ENCODE assay signal across 7 cellular contexts in genomic region chr12:47816646-47817271, GRCh38. TPM values are rescaled to one million over a fixed set of nuclear protein-coding genes. Genes with fewer than 3 reads are reported as not detected.
DNase-seq lines count a peak whose midpoint lies in the region; ATAC-seq, FAIRE-seq and TF ChIP-seq lines count a peak whose summit lies in the region.

No MANE protein-coding gene starts in this region.

- ATAC-seq in left lung (no peak), HG03175 (IDR thresholded peaks at IDR 0.05; ENCODE audit: unreplicated experiment) (no peak), HG02623 (IDR thresholded peaks at IDR 0.05; ENCODE audit: unreplicated experiment) (no peak)

- H3K4me1 ChIP-seq in Karpas-422 (ENCODE audit: low read length) (peaks cover 73% of the 10 kb centered on the region), astrocyte (ENCODE audit: insufficient read depth, low read length) (peaks cover 71% of the 10 kb centered on the region), left lung (peaks cover 51 to 89% of the 10 kb centered on the region in 2 donors), subcutaneous abdominal adipose tissue (ENCODE audit: control insufficient read depth in 5 of 5, insufficient read depth in 5 of 5, low read length in 5 of 5) (peaks cover 29 to 88% (median 82%) of the 10 kb centered on the region in 5 donors)

- peak overlapping the region; percentile 93 for H3K4me3 Mint-ChIP-seq in astrocyte (ENCODE audit: unreplicated experiment)

- no peaks in the 10 kb centered on the region for H3K9me2 ChIP-seq in Karpas-422 (replicated peaks; ENCODE audit: insufficient read depth, low read length)

- H4K20me1 ChIP-seq in Karpas-422 (ENCODE audit: insufficient read depth, low read depth, low read length) (no peaks in the 10 kb centered on the region), astrocyte (ENCODE audit: insufficient read depth, low read length) (peaks cover 70% of the 10 kb centered on the region)

- H3K9ac ChIP-seq in Karpas-422 (ENCODE audit: low read length) (peak overlapping the region; percentile 97), astrocyte (ENCODE audit: low read length) (peak overlapping the region; percentile 95), subcutaneous abdominal adipose tissue (ENCODE audit: low read length in 5 of 5) (peak overlapping the region; percentile 16 to 89 (median 84))

- H3K27me3 ChIP-seq in Karpas-422 (ENCODE audit: low read length): no peaks in the 10 kb centered on the region
- no peaks in the 10 kb centered on the region for H3K27me3 ChIP-seq in astrocyte (ENCODE audit: insufficient read depth, low read length)
- H3K27me3 ChIP-seq in left lung: no peaks in the 10 kb centered on the region
- no peaks in the 10 kb centered on the region for H3K27me3 ChIP-seq in subcutaneous abdominal adipose tissue (ENCODE audit: control insufficient read depth in 5 of 5, insufficient read depth in 4 of 5, low read length in 5 of 5)

- H3K4me3 ChIP-seq in Karpas-422 (ENCODE audit: low read length): peak overlapping the region; percentile 91
- H3K4me3 ChIP-seq in astrocyte (ENCODE audit: insufficient read depth, low read depth, low read length): peak overlapping the region; percentile 43
- peak overlapping the region; percentile 8 to 82 for H3K4me3 ChIP-seq in left lung
- peak overlapping the region in 4 of 5 donors; percentile 72 to 87 (median 82) for H3K4me3 ChIP-seq in subcutaneous abdominal adipose tissue (ENCODE audit: low read depth in 1 of 5, low read length in 5 of 5)

- peaks cover 2% of the 10 kb centered on the region for H3K36me3 Mint-ChIP-seq in astrocyte (ENCODE audit: low read depth, unreplicated experiment)

- peak overlapping the region; percentile 87 for H3K27ac ChIP-seq in Karpas-422 (ENCODE audit: low read length)
- H3K27ac ChIP-seq in astrocyte (ENCODE audit: low read depth, low read length): peak overlapping the region; percentile 44
- H3K27ac ChIP-seq in left lung: peak overlapping the region; percentile 92 to 93
- H3K27ac ChIP-seq in subcutaneous abdominal adipose tissue (ENCODE audit: low read depth, low read length): peak overlapping the region; percentile 93

- intact Hi-C loops in left lung (cut with DNase I): no loop called here

- no peaks in the 10 kb centered on the region for H3K9me3 Mint-ChIP-seq in astrocyte (ENCODE audit: unreplicated experiment)

- DNase-seq in Karpas-422 (no peak), astrocyte (ENCODE audit: low read depth) (no peak), left lung (no peak), NK-92 (lab: John Stamatoyannopoulos, UW; ENCODE audit: unreplicated experiment) (no peak)

- H3K4me2 ChIP-seq in Karpas-422 (ENCODE audit: low read depth, low read length, poor library complexity, severe bottlenecking): peak overlapping the region; percentile 93
- peak overlapping the region; percentile 99 for H3K4me2 ChIP-seq in astrocyte (ENCODE audit: low read length)

- H3K9me3 ChIP-seq in Karpas-422 (ENCODE audit: low read length) (no peaks in the 10 kb centered on the region), astrocyte (ENCODE audit: insufficient read depth, low read depth, low read length) (no peaks in the 10 kb centered on the region), left lung (no peaks in the 10 kb centered on the region), subcutaneous abdominal adipose tissue (ENCODE audit: control insufficient read depth in 5 of 5, low read length in 5 of 5) (no peaks in the 10 kb centered on the region)

- no peaks in the 10 kb centered on the region for H3K27me3 Mint-ChIP-seq in astrocyte (ENCODE audit: low read depth, unreplicated experiment)

- H3K79me2 ChIP-seq in Karpas-422 (ENCODE audit: low read length) (peaks cover 77% of the 10 kb centered on the region), astrocyte (ENCODE audit: insufficient read depth, low read length) (peaks cover 82% of the 10 kb centered on the region)

- peak overlapping the region; percentile 87 for H3K27ac Mint-ChIP-seq in astrocyte (ENCODE audit: unreplicated experiment)

- peaks cover 51% of the 10 kb centered on the region for H3K4me1 Mint-ChIP-seq in astrocyte (ENCODE audit: low read depth, unreplicated experiment)

- no peaks in the 10 kb centered on the region for H3K36me3 ChIP-seq in Karpas-422 (ENCODE audit: insufficient read depth, low read length)
- no peaks in the 10 kb centered on the region for H3K36me3 ChIP-seq in astrocyte (ENCODE audit: insufficient read depth, low read length)
- H3K36me3 ChIP-seq in left lung: peaks cover 0 to 10% of the 10 kb centered on the region in 2 donors
- H3K36me3 ChIP-seq in subcutaneous abdominal adipose tissue (ENCODE audit: control insufficient read depth in 5 of 5, insufficient read depth in 5 of 5, low read length in 5 of 5): peaks cover 0 to 8% (median 5%) of the 10 kb centered on the region in 5 donors

- no peak for FAIRE-seq in astrocyte (lab: Jason Lieb, UNC)

- TF ChIP-seq CTCF in astrocyte (IDR thresholded peaks at IDR 0.05; ENCODE audit: insufficient read depth, low read depth, low read length) (no peak), left lung (IDR thresholded peaks at IDR 0.05) (no peak)

- H2AFZ ChIP-seq in Karpas-422 (ENCODE audit: low read length) (no peak overlapping the region), astrocyte (ENCODE audit: low read depth, low read length) (no peak overlapping the region)

RNA-seq across cellular contexts. Expression of gene HDAC7, which starts 2.9 kb away (rescaled TPM):
- total RNA-seq in Karpas-422 (2014; rRNA removed; shearing (Covaris generic); ENCODE audit: low replicate concordance): 36.2 and 54.8 TPM in 2 replicates
- total RNA-seq in astrocyte (76.3 and 92.2 TPM in 2 replicates), left lung (100 to 1,000 TPM; 102 to 115 TPM)

RNA-seq across cellular contexts. Expression of gene SLC48A1, which starts 43.7 kb away (rescaled TPM):
- 21.5 and 21.9 TPM in 2 replicates for total RNA-seq in Karpas-422 (2014; rRNA removed; shearing (Covaris generic); ENCODE audit: low replicate concordance)
- total RNA-seq in astrocyte: 17.7 and 23.8 TPM in 2 replicates
- 10 to 100 TPM; 35.4 to 38.6 TPM for total RNA-seq in left lung

RNA-seq across cellular contexts. Expression of gene RAPGEF3, which starts 58.1 kb away (rescaled TPM):
- 4.4 and 11.9 TPM in 2 replicates for total RNA-seq in Karpas-422 (2014; rRNA removed; shearing (Covaris generic); ENCODE audit: low replicate concordance)
- 5.9 and 8.4 TPM in 2 replicates for total RNA-seq in astrocyte
- total RNA-seq in left lung: 10 to 100 TPM; 15.9 to 28.9 TPM
